In genomic region chr14:33282181-33282580, GRCh38 we compare ENCODE assay signal across 18 cellular contexts.
"Had no signal": no experiment of that assay in that cellular context is flagged by ENCODE, and none has a peak within 500 bp of the region (broad histone marks: within the 10 kb centered on the region; RNA-seq: fewer than 3 reads in every experiment).

No MANE protein-coding gene starts in this region.

- DNase-seq: activated CD4-positive, alpha-beta T cell treated with anti-CD3 and anti-CD28 coated beads for 4 hours; activated CD4-positive, alpha-beta T cell treated with anti-CD3 and anti-CD28 coated beads, Interleukin-2, amount 50 U/mL, for 4 hours; activated naive CD4-positive, alpha-beta T cell; activated T-cell treated with anti-CD3 and anti-CD28 coated beads for 4 hours; activated T-cell treated with anti-CD3 and anti-CD28 coated beads, Interleukin-2, amount 50 U/mL, for 72 hours; anterior cingulate cortex; heart right ventricle; mucosa of descending colon; spleen; stimulated activated naive CD8-positive, alpha-beta T cell treated with anti-CD3 and anti-CD28 coated beads, Interleukin-15, Interleukin-2, amounts not matched to agents 100 U/mL and 50 U/mL, for 24 hours; T-helper 1 cell; testis; transverse colon had no signal

- H3K36me3 Mint-ChIP-seq: activated naive CD4-positive, alpha-beta T cell treated with anti-CD3 and anti-CD28 coated beads, Interleukin-2, amount 50 U/mL, for 72 hours had no signal

- ATAC-seq: activated naive CD4-positive, alpha-beta T cell treated with anti-CD3 and anti-CD28 coated beads, Interleukin-2, amount 50 U/mL, for 72 hours; esophagus mucosa; heart right ventricle; mucosa of descending colon; stimulated activated naive CD8-positive, alpha-beta T cell treated with anti-CD3 and anti-CD28 coated beads, Interleukin-15, Interleukin-2, amounts not matched to agents 100 U/mL and 50 U/mL, for 24 hours had no signal

- H3K27me3 ChIP-seq: heart right ventricle, spleen, testis, transverse colon had no signal

- H3K4me3 Mint-ChIP-seq: activated T-cell treated with anti-CD3 and anti-CD28 coated beads, Interleukin-2, amount 50 U/mL, for 72 hours; nephron had no signal

- H3K9me3 ChIP-seq: heart right ventricle, mucosa of descending colon, spleen, testis, transverse colon had no signal

- H3K4me3 ChIP-seq: lung, mucosa of descending colon, testis, transverse colon had no signal

- H3K4me1 ChIP-seq: heart right ventricle, spleen, testis had no signal

- H3K9me3 Mint-ChIP-seq: nephron had no signal

- H3K27ac Mint-ChIP-seq: activated naive CD4-positive, alpha-beta T cell treated with anti-CD3 and anti-CD28 coated beads, Interleukin-2, amount 50 U/mL, for 72 hours; activated T-cell treated with anti-CD3 and anti-CD28 coated beads, Interleukin-2, amount 50 U/mL, for 72 hours; nephron had no signal

- H3K36me3 ChIP-seq: heart right ventricle, spleen, transverse colon had no signal

- H3K27ac ChIP-seq: heart right ventricle, spleen, testis, transverse colon, VCaP had no signal
